In genomic region chr19:13154911-13155471, GRCh38 we compare ENCODE assay signal across 1 cellular context.
TF ChIP-seq lines count a peak whose summit lies in the region.

No MANE protein-coding gene starts in this region.

TF ChIP-seq in GM12878, 131 proteins besides CTCF, POLR2A, EP300 and RAD21 (continued from another document):
- TF ChIP-seq ELK1 (IDR thresholded peaks at IDR 0.05; ENCODE audit: low read depth, low read length) (0 out of 2 replicates have a peak, but pooled peaks have one; percentile 23), STAT3 (IDR thresholded peaks at IDR 0.05; ENCODE audit: low read depth, low read length) (no peak), ZBTB40 (IDR thresholded peaks at IDR 0.05; ENCODE audit: borderline replicate concordance) (no peak), BMI1 (IDR thresholded peaks at IDR 0.05; ENCODE audit: borderline replicate concordance) (no peak), FOXM1 (IDR thresholded peaks at IDR 0.05; ENCODE audit: low read depth, low read length) (no peak), MYC (IDR thresholded peaks at IDR 0.05; ENCODE audit: insufficient read depth, insufficient read length, insufficient replicate concordance, low read length, severe bottlenecking) (no peak), EGR1 (IDR thresholded peaks at IDR 0.05; ENCODE audit: borderline replicate concordance in 1 of 2, low read depth in 2 of 2, low read length in 2 of 2) (peak in 1 of 2 experiments; percentile 48; a peak in 1 of 3 replicates), ETV6 (conservative IDR thresholded peaks at IDR 0.05 in 1 of 2, IDR thresholded peaks at IDR 0.05 in 1 of 2; ENCODE audit: borderline replicate concordance in 1 of 2, low read depth in 1 of 2) (0 out of 4 replicates have a peak, but pooled peaks of 1 of the 2 experiments have one; percentile 49), PML (IDR thresholded peaks at IDR 0.05; ENCODE audit: low read length) (no peak), IRF4 (IDR thresholded peaks at IDR 0.05; ENCODE audit: low read depth, low read length) (0 out of 2 replicates have a peak, but pooled peaks have one; percentile 49), SMAD5 (IDR thresholded peaks at IDR 0.05; ENCODE audit: low read depth) (peak; percentile 86; the same call in 1 of the 2 replicates), SRF (IDR thresholded peaks at IDR 0.05; ENCODE audit: low read depth in 2 of 2, low read length in 2 of 2) (no peak), CBX5 (IDR thresholded peaks at IDR 0.05; ENCODE audit: low read depth) (no peak), IKZF1 (conservative IDR thresholded peaks at IDR 0.05) (0 out of 2 replicates have a peak, but pooled peaks have one; percentile 49), WRNIP1 (IDR thresholded peaks at IDR 0.05; ENCODE audit: borderline replicate concordance, low read depth, low read length) (peak; percentile 68; the same call in 1 of the 2 replicates), GATAD2B (conservative IDR thresholded peaks at IDR 0.05; ENCODE audit: low read depth) (no peak), BCL11A (IDR thresholded peaks at IDR 0.05; ENCODE audit: low read depth, low read length) (peak; percentile 3), MXI1 (IDR thresholded peaks at IDR 0.05; ENCODE audit: low read depth, low read length) (peak; percentile 72), POLR2AphosphoS5 (IDR thresholded peaks at IDR 0.05; ENCODE audit: low read length) (peak; percentile 92), NRF1 (conservative IDR thresholded peaks at IDR 0.05; ENCODE audit: low read depth, low read length) (no peak), SMAD1 (IDR thresholded peaks at IDR 0.05; ENCODE audit: low read depth, partially characterized antibody) (peak; percentile 69), BACH1 (IDR thresholded peaks at IDR 0.05; ENCODE audit: borderline replicate concordance) (peak; percentile 57; the same call in 1 of the 2 replicates), TCF12 (IDR thresholded peaks at IDR 0.05; ENCODE audit: low read depth, low read length) (peak; percentile 54; the same call in 1 of the 2 replicates), TAF1 (IDR thresholded peaks at IDR 0.05; ENCODE audit: borderline replicate concordance, low read depth, low read length) (0 out of 2 replicates have a peak, but pooled peaks have one; percentile 32), MTA2 (IDR thresholded peaks at IDR 0.05; ENCODE audit: low read depth) (peak; percentile 47), CBFB (IDR thresholded peaks at IDR 0.05; ENCODE audit: low read depth) (peak; percentile 76; the same call in 1 of the 2 replicates), SMARCA5 (IDR thresholded peaks at IDR 0.05) (peak; percentile 95)
